9 cellular contexts compared by ENCODE assay signal in genomic region chr3:132317229-132317948, GRCh38. TPM values are rescaled to one million over a fixed set of nuclear protein-coding genes. Genes with fewer than 3 reads are reported as not detected.
DNase-seq lines count a peak whose midpoint lies in the region; ATAC-seq and TF ChIP-seq lines count a peak whose summit lies in the region.
"Had no signal": no experiment of that assay in that cellular context is flagged by ENCODE, and none has a peak within 500 bp of the region (broad histone marks: within the 10 kb centered on the region; RNA-seq: fewer than 3 reads in every experiment).

Gene ACP3, plus strand, starts transcription at chr3:132317407. Its CDS starts 50 bp downstream, at chr3:132317457.

- no peaks in the 10 kb centered on the region for H3K9me3 ChIP-seq in fibroblast of lung (ENCODE audit: control insufficient read depth, insufficient read depth, low read depth, low read length)

- TF ChIP-seq CTCF in HFF-Myc (IDR thresholded peaks at IDR 0.05; ENCODE audit: low read depth, low read length, missing control alignments) (no peak), fibroblast of lung (conservative IDR thresholded peaks at IDR 0.05 in 1 of 2, IDR thresholded peaks at IDR 0.05 in 1 of 2; ENCODE audit: low read depth in 1 of 2, low read length in 2 of 2) (no peak), omental fat pad (IDR thresholded peaks at IDR 0.05) (no peak)

- no peaks in the 10 kb centered on the region for H3K79me2 ChIP-seq in fibroblast of lung (ENCODE audit: control insufficient read depth, insufficient read depth, low read length)

- peak within 1 kb of the TSS; percentile 65 for H3K4me2 ChIP-seq in fibroblast of lung (ENCODE audit: extremely low read depth, insufficient read depth, low read length)

- H3K36me3 ChIP-seq in fibroblast of lung (ENCODE audit: control insufficient read depth, insufficient read depth, low read length), result no peaks in the 10 kb centered on the region

- H3K27me3 ChIP-seq in fibroblast of lung (ENCODE audit: control insufficient read depth, insufficient read depth, low read length), result no peaks in the 10 kb centered on the region

- H3K4me1 ChIP-seq in fibroblast of lung (ENCODE audit: control insufficient read depth, extremely low read depth, insufficient read depth, low read length), result peaks cover 6% of the 10 kb centered on the region

- H3K9ac ChIP-seq in fibroblast of lung (ENCODE audit: insufficient read depth, low read length), result no peak within 1 kb of the TSS

- H4K20me1 ChIP-seq in fibroblast of lung (ENCODE audit: control insufficient read depth, extremely low read depth, insufficient read depth, low read length), result no peaks in the 10 kb centered on the region

- peak within 1 kb of the TSS; percentile 3 for H3K27ac ChIP-seq in fibroblast of lung (ENCODE audit: insufficient read depth, low read length)

- H2AFZ ChIP-seq in fibroblast of lung (ENCODE audit: low read length), result peak within 1 kb of the TSS; percentile 19

- H3K4me3 ChIP-seq in HFF-Myc (replicated peaks; ENCODE audit: low read depth, low read length) (peak within 1 kb of the TSS; percentile 12), fibroblast of lung (replicated peaks in 1 of 4; ENCODE audit: control extremely low read depth in 1 of 4, insufficient read depth in 1 of 4, low read depth in 3 of 4, low read length in 4 of 4) (peak within 1 kb of the TSS in 3 of 4 experiments; percentile 4 to 48 (median 7))

- ATAC-seq in omental fat pad (ENCODE audit: low FRiP score) (peak; percentile 75), HG03097 (IDR thresholded peaks at IDR 0.05; ENCODE audit: low FRiP score, unreplicated experiment) (no peak)

- peak; percentile 6 for DNase-seq in COLO668 (lab: John Stamatoyannopoulos, UW; ENCODE audit: unreplicated experiment)
- DNase-seq in HFF-Myc (ENCODE audit: extremely low read depth, low read depth), result peak; percentile 36
- peak; percentile 92 for DNase-seq in OCI-M1 (lab: John Stamatoyannopoulos, UW)
- DNase-seq in fibroblast of lung (ENCODE audit: low read depth in 2 of 2), result peak; percentile 90 to 96
- DNase-seq in omental fat pad (ENCODE audit: low spot score), result no peak
- DNase-seq in stimulated activated naive CD4-positive, alpha-beta T cell (lab: John Stamatoyannopoulos, UW), result no peak
- no peak for DNase-seq in NCI-H146 (lab: John Stamatoyannopoulos, UW)

RNA-seq across cellular contexts. Expression of gene ACP3, which starts in this region (rescaled TPM):
- total RNA-seq in fibroblast of lung (0.77 and 3.5 TPM in 2 replicates), omental fat pad (1 to 10 TPM; 2.0 to 4.6 (median 4.2) TPM)
- polyA plus RNA-seq in fibroblast of lung, result 3.9 and 25.3 TPM in 2 replicates
- 2.6 and 14.7 TPM in 2 replicates for polyA plus RNA-seq in fibroblast of lung (2012)
- 5.9 and 83.5 TPM in 2 replicates for polyA minus RNA-seq in fibroblast of lung (ENCODE audit: low replicate concordance)
- total RNA-seq: lung microvascular endothelial cell had no signal

Comparison
In these comparisons a context has a peak if more than half of its experiments do, and no peak if none do; other contexts are left out.
1. DNase-seq: peak in COLO668 (single experiment), HFF-Myc (single experiment), OCI-M1 (single experiment) and fibroblast of lung (2 of 2); none in omental fat pad (single experiment), stimulated activated naive CD4-positive, alpha-beta T cell (0 of 6) and NCI-H146 (single experiment).